2 cellular contexts compared by ENCODE assay signal in genomic region chr2:62478093-62478580, GRCh38.
TF ChIP-seq lines count a peak whose summit lies in the region.

No MANE protein-coding gene starts in this region.

TF ChIP-seq in IMR-90, 13 proteins besides CTCF, POLR2A, EP300 and RAD21:
- TF ChIP-seq, protein P1, sequence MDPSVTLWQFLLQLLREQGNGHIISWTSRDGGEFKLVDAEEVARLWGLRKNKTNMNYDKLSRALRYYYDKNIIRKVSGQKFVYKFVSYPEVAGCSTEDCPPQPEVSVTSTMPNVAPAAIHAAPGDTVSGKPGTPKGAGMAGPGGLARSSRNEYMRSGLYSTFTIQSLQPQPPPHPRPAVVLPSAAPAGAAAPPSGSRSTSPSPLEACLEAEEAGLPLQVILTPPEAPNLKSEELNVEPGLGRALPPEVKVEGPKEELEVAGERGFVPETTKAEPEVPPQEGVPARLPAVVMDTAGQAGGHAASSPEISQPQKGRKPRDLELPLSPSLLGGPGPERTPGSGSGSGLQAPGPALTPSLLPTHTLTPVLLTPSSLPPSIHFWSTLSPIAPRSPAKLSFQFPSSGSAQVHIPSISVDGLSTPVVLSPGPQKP (IDR thresholded peaks at IDR 0.05; ENCODE audit: borderline replicate concordance, low read depth, low read length): no peak
- TF ChIP-seq BHLHE40 (IDR thresholded peaks at IDR 0.05; ENCODE audit: low read depth, low read length) (no peak), RFX5 (IDR thresholded peaks at IDR 0.05; ENCODE audit: low read depth, low read length) (no peak), MAZ (IDR thresholded peaks at IDR 0.05; ENCODE audit: borderline replicate concordance, low read depth, low read length) (no peak), MXI1 (IDR thresholded peaks at IDR 0.05; ENCODE audit: borderline replicate concordance, low read depth, low read length) (no peak)

TF ChIP-seq in WTC11, 78 proteins besides CTCF, POLR2A, EP300 and RAD21 (continued from another document):
- TF ChIP-seq, protein P2, sequence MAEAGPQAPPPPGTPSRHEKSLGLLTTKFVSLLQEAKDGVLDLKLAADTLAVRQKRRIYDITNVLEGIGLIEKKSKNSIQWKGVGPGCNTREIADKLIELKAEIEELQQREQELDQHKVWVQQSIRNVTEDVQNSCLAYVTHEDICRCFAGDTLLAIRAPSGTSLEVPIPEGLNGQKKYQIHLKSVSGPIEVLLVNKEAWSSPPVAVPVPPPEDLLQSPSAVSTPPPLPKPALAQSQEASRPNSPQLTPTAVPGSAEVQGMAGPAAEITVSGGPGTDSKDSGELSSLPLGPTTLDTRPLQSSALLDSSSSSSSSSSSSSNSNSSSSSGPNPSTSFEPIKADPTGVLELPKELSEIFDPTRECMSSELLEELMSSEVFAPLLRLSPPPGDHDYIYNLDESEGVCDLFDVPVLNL (CRISPR knock-in tag; IDR thresholded peaks at IDR 0.05; ENCODE audit: borderline replicate concordance, low read depth): no peak
- TF ChIP-seq ATF1 (CRISPR knock-in tag; IDR thresholded peaks at IDR 0.05): no peak
- TF ChIP-seq TCF7 (CRISPR knock-in tag; IDR thresholded peaks at IDR 0.05; ENCODE audit: low read depth): no peak
- TF ChIP-seq GTF2I (CRISPR knock-in tag; conservative IDR thresholded peaks at IDR 0.05): no peak
- no peak for TF ChIP-seq CREM (CRISPR knock-in tag; IDR thresholded peaks at IDR 0.05)
- TF ChIP-seq MYBL2 (CRISPR knock-in tag; IDR thresholded peaks at IDR 0.05): no peak
- no peak for TF ChIP-seq TEAD4 (CRISPR knock-in tag; IDR thresholded peaks at IDR 0.05)
- TF ChIP-seq, protein P3, sequence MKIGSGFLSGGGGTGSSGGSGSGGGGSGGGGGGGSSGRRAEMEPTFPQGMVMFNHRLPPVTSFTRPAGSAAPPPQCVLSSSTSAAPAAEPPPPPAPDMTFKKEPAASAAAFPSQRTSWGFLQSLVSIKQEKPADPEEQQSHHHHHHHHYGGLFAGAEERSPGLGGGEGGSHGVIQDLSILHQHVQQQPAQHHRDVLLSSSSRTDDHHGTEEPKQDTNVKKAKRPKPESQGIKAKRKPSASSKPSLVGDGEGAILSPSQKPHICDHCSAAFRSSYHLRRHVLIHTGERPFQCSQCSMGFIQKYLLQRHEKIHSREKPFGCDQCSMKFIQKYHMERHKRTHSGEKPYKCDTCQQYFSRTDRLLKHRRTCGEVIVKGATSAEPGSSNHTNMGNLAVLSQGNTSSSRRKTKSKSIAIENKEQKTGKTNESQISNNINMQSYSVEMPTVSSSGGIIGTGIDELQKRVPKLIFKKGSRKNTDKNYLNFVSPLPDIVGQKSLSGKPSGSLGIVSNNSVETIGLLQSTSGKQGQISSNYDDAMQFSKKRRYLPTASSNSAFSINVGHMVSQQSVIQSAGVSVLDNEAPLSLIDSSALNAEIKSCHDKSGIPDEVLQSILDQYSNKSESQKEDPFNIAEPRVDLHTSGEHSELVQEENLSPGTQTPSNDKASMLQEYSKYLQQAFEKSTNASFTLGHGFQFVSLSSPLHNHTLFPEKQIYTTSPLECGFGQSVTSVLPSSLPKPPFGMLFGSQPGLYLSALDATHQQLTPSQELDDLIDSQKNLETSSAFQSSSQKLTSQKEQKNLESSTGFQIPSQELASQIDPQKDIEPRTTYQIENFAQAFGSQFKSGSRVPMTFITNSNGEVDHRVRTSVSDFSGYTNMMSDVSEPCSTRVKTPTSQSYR (CRISPR knock-in tag; IDR thresholded peaks at IDR 0.05): no peak
- TF ChIP-seq HMGA2 (CRISPR knock-in tag; IDR thresholded peaks at IDR 0.05): no peak
